Comparison of ENCODE assay signal across 15 cellular contexts in the genomic region with DNA sequence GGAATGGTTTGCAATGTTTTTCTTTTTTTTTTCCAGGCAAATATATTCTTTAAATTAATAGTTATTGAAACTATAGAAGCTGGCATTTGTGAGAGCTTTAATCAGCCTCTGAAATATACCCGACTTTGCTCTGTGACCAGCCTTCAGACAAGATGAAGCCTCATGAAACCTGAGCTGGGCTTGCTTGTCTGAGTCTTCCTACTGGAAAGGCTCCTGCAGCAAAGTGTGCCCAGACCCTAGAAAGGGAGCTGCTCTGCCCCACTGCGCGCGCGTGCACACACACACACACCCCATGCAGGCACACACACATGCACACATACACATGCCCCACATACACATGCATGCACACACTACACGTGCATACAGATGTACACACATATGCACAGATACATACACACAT.
"Had no signal": no experiment of that assay in that cellular context is flagged by ENCODE, and none has a peak within 500 bp of the region (broad histone marks: within the 10 kb centered on the region; RNA-seq: fewer than 3 reads in every experiment).

No MANE protein-coding gene starts in this region.

- H3K9me3 ChIP-seq: lower lobe of right lung had no signal

- H3K27ac Mint-ChIP-seq: activated B cell treated with CpG ODN at 0.5 μM for 24 hours; activated CD4-positive, alpha-beta memory T cell treated with anti-CD3 and anti-CD28 coated beads for 36 hours; activated CD8-positive, alpha-beta memory T cell treated with anti-CD3 and anti-CD28 coated beads, Interleukin-2, amount 10 ng/mL, durations not matched to agents 7 days and 5 days; activated naive CD8-positive, alpha-beta T cell; endodermal cell; stimulated activated naive B cell treated with anti-CD40 and anti-IgM and Interleukin-4, amounts not matched to agents 10 μg/mL and 1 μg/mL and 100 μg/mL, for 72 hours; T-cell had no signal

- H3K4me3 Mint-ChIP-seq: activated B cell treated with CpG ODN at 0.5 μM for 24 hours; activated CD4-positive, alpha-beta memory T cell treated with anti-CD3 and anti-CD28 coated beads for 36 hours; activated CD8-positive, alpha-beta memory T cell treated with anti-CD3 and anti-CD28 coated beads, Interleukin-2, amount 10 ng/mL, durations not matched to agents 7 days and 5 days; activated naive CD8-positive, alpha-beta T cell; endodermal cell; stimulated activated naive B cell treated with anti-CD40 and anti-IgM and Interleukin-4, amounts not matched to agents 10 μg/mL and 1 μg/mL and 100 μg/mL, for 72 hours; T-cell had no signal

- H3K36me3 Mint-ChIP-seq: activated CD4-positive, alpha-beta memory T cell treated with anti-CD3 and anti-CD28 coated beads for 36 hours; activated CD8-positive, alpha-beta memory T cell treated with anti-CD3 and anti-CD28 coated beads, Interleukin-2, amount 10 ng/mL, durations not matched to agents 7 days and 5 days had no signal

- H3K36me3 ChIP-seq: lower lobe of right lung had no signal

- H3K4me3 ChIP-seq: lower lobe of right lung had no signal

- H3K27me3 ChIP-seq: foreskin keratinocyte had no signal

- H3K27ac ChIP-seq: epithelial cell of prostate, foreskin keratinocyte, lower lobe of right lung had no signal

- H3K4me1 ChIP-seq: foreskin keratinocyte, lower lobe of right lung had no signal

- H3K27me3 Mint-ChIP-seq: activated B cell treated with CpG ODN at 0.5 μM for 24 hours; activated CD4-positive, alpha-beta memory T cell treated with anti-CD3 and anti-CD28 coated beads for 36 hours; activated CD8-positive, alpha-beta memory T cell treated with anti-CD3 and anti-CD28 coated beads, Interleukin-2, amount 10 ng/mL, durations not matched to agents 7 days and 5 days; activated naive CD8-positive, alpha-beta T cell; stimulated activated naive B cell treated with anti-CD40 and anti-IgM and Interleukin-4, amounts not matched to agents 10 μg/mL and 1 μg/mL and 100 μg/mL, for 72 hours; T-cell had no signal

- DNase-seq: activated B cell treated with CpG ODN at 0.5 μM for 24 hours; activated CD4-positive, alpha-beta memory T cell treated with anti-CD3 and anti-CD28 coated beads for 36 hours; activated CD4-positive, alpha-beta T cell treated with anti-CD3 and anti-CD28 coated beads for 4 hours; activated CD8-positive, alpha-beta memory T cell treated with anti-CD3 and anti-CD28 coated beads, Interleukin-2, amount 10 ng/mL, durations not matched to agents 7 days and 5 days; endodermal cell; foreskin keratinocyte; glutamatergic neuron; hypothalamus; islet precursor cell; left colon; lower lobe of right lung; stimulated activated naive B cell treated with anti-CD40 and anti-IgM and Interleukin-4, amounts not matched to agents 10 μg/mL and 1 μg/mL and 100 μg/mL, for 72 hours; T-cell had no signal

- ATAC-seq: activated CD8-positive, alpha-beta memory T cell treated with anti-CD3 and anti-CD28 coated beads, Interleukin-2, amount 10 ng/mL, durations not matched to agents 7 days and 5 days; foreskin keratinocyte; left colon; lower lobe of right lung; stimulated activated naive B cell treated with anti-CD40 and anti-IgM and Interleukin-4, amounts not matched to agents 10 μg/mL and 1 μg/mL and 100 μg/mL, for 72 hours; T-cell had no signal

- H3K9me3 Mint-ChIP-seq: activated B cell treated with CpG ODN at 0.5 μM for 24 hours; activated CD4-positive, alpha-beta memory T cell treated with anti-CD3 and anti-CD28 coated beads for 36 hours; endodermal cell; stimulated activated naive B cell treated with anti-CD40 and anti-IgM and Interleukin-4, amounts not matched to agents 10 μg/mL and 1 μg/mL and 100 μg/mL, for 72 hours had no signal

- H3K4me1 Mint-ChIP-seq: activated B cell treated with CpG ODN at 0.5 μM for 24 hours; activated CD8-positive, alpha-beta memory T cell treated with anti-CD3 and anti-CD28 coated beads, Interleukin-2, amount 10 ng/mL, durations not matched to agents 7 days and 5 days; stimulated activated naive B cell treated with anti-CD40 and anti-IgM and Interleukin-4, amounts not matched to agents 10 μg/mL and 1 μg/mL and 100 μg/mL, for 72 hours; T-cell had no signal
